ENCODE assay signal across 15 cellular contexts in the genomic region with DNA sequence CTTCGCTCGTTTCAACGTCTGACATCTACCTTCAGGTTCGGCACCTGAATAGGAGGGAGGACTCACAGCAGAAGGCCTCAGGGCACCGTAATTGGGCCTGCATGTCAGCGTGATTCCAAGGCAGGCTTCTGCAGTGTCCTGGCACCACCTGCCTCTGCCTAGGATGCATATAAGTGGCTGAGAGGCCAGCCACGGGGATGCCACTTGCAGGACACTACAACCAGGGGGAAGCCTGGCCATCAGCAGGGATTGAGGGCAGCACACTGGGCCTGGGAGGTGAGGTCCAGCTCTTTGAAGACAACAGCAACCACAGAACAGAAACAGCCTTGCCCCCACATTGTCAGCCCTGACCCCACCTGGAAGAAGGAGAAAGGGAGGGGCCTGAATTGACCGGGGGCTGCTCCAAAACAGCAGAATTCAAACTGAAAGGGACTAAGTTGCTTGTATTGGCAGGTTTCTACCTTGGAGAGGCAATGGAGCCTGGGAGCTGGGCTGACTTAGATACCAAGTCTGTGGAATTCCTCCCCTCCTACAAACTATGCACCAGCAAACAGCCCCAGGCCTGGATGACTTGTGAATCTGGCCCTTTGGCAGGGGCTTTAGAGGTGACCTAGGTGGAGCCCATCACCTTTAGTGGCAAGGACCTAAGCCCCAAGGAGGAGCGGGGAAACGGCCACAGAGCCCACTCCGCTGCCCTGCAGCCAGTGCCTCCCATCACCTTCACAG. TPM values are rescaled to one million over a fixed set of nuclear protein-coding genes. Genes with fewer than 3 reads are reported as not detected.
A peak's percentile ranks its signal among the peaks of the same experiment; 100 is the strongest.
DNase-seq lines count a peak whose midpoint lies in the region; ATAC-seq, FAIRE-seq and TF ChIP-seq lines count a peak whose summit lies in the region.
"Had no signal": no experiment of that assay in that cellular context is flagged by ENCODE, and none has a peak within 500 bp of the region (broad histone marks: within the 10 kb centered on the region; RNA-seq: fewer than 3 reads in every experiment).

No MANE protein-coding gene starts in this region.

- no peaks in the 10 kb centered on the region for H3K36me3 Mint-ChIP-seq in stimulated activated effector memory CD8-positive, alpha-beta T cell treated with anti-CD3 and anti-CD28 coated beads, Interleukin-12 subunit alpha, Interleukin-12 subunit beta, amount 100 ng/mL, for 72 hours

- WGBS in mammary epithelial cell (ENCODE audit: low coverage, missing lambda C conversion rate) = 55% methylated on average over 10 of the region's 11 CpGs
- WGBS in K562 (ENCODE audit: insufficient coverage, low coverage, missing lambda C conversion rate) = 34% methylated on average over 11 of the region's 11 CpGs
- 88% methylated on average over 11 of the region's 11 CpGs for WGBS in heart right ventricle, 2 donors
- 77 to 82% methylated on average over 10 to 11 of the region's 11 CpGs for WGBS in thyroid gland, 2 donors

- no peak for TF ChIP-seq EP300 in K562 (IDR thresholded peaks at IDR 0.05; ENCODE audit: low read length)

- no peak overlapping the region for H3K27ac ChIP-seq in mammary epithelial cell (ENCODE audit: insufficient read depth, low read depth, low read length)
- H3K27ac ChIP-seq in breast epithelium = no peak overlapping the region
- no peak overlapping the region for H3K27ac ChIP-seq in K562 (ENCODE audit: extremely low read depth, low read depth, low read length)
- H3K27ac ChIP-seq in heart right ventricle = no peak overlapping the region
- H3K27ac ChIP-seq in thyroid gland = no peak overlapping the region
- H3K27ac ChIP-seq: BLaER1 had no signal

- H3K4me2 ChIP-seq in mammary epithelial cell (ENCODE audit: insufficient read depth, low read depth, low read length) (no peak overlapping the region), K562 (ENCODE audit: insufficient read depth, low read length) (no peak overlapping the region)

- dilution Hi-C loops in mammary epithelial cell (cut with HindIII; ENCODE audit: low sequenced_read_pairs) = no loop called here

- TF ChIP-seq POLR2A in breast epithelium (IDR thresholded peaks at IDR 0.05) (no peak), K562 (conservative IDR thresholded peaks at IDR 0.05) (no peak), thyroid gland (IDR thresholded peaks at IDR 0.05) (no peak)

- no peak for ATAC-seq in K562
- peak; percentile 24 for ATAC-seq in stimulated activated effector memory CD8-positive, alpha-beta T cell treated with anti-CD3 and anti-CD28 coated beads, Interleukin-12 subunit alpha, Interleukin-12 subunit beta, amount 100 ng/mL, for 72 hours
- ATAC-seq in heart right ventricle = no peak
- ATAC-seq: GM12878 had no signal

- no peak for FAIRE-seq in K562 (lab: Jason Lieb, UNC)
- FAIRE-seq: GM12878, GM18507 had no signal

- no peak for TF ChIP-seq CTCF in mammary epithelial cell (conservative IDR thresholded peaks at IDR 0.05 in 1 of 2, IDR thresholded peaks at IDR 0.05 in 1 of 2; ENCODE audit: extremely low read depth in 1 of 2, insufficient read depth in 1 of 2, low read depth in 1 of 2, low read length in 2 of 2)
- TF ChIP-seq CTCF in breast epithelium (IDR thresholded peaks at IDR 0.05) = no peak
- TF ChIP-seq CTCF in K562 (IDR thresholded peaks at IDR 0.05 in 2 of 3, conservative IDR thresholded peaks at IDR 0.05 in 1 of 3; ENCODE audit: insufficient read depth in 2 of 3, low read depth in 1 of 3, low read length in 3 of 3) = no peak
- no peak for TF ChIP-seq CTCF in heart right ventricle (IDR thresholded peaks at IDR 0.05)
- no peak for TF ChIP-seq CTCF in thyroid gland (IDR thresholded peaks at IDR 0.05)

- intact Hi-C loops in mammary epithelial cell (cut with micrococcal nuclease) = no loop called here
- intact Hi-C loops in breast epithelium (cut with DNase I; ENCODE audit: low total_unique reads) = loop anchor here (10.0 kb wide), 1 partner anchor 90 kb away; no protein-coding TSS in a partner anchor
- intact Hi-C loops in K562 (cut with micrococcal nuclease) = no loop called here
- intact Hi-C loops in heart right ventricle (cut with DNase I) = loop anchor here in 3 of 10 donors (10.0 kb wide), 1 partner anchor 90 kb away; no protein-coding TSS in a partner anchor
- intact Hi-C loops in thyroid gland (cut with DNase I) = no loop called here

- H3K9me1 ChIP-seq in K562 (ENCODE audit: control insufficient read depth, insufficient read depth, low read length) = no peaks in the 10 kb centered on the region

- CTCF ChIA-PET in mammary epithelial cell (lab: Charles Lee; ENCODE audit: low non-redundant PET) (no interaction called here), K562 (lab: Yijun Ruan, JAX; ENCODE audit: low intra/inter-chr PET ratio) (no interaction called here)

- H3K9ac ChIP-seq in mammary epithelial cell (ENCODE audit: insufficient read depth, low read length) = no peak overlapping the region
- H3K9ac ChIP-seq in K562 (ENCODE audit: insufficient read depth in 1 of 2, low read depth in 2 of 2, low read length in 2 of 2) = no peak overlapping the region; a peak in 1 of 4 replicates
- H3K9ac ChIP-seq: BLaER1 had no signal

- POLR2A ChIA-PET in K562 (lab: Yijun Ruan, JAX) = interaction anchor here (0.6 to 0.7 kb wide), 2 partner anchors 10 to 163 kb away, joined by 3 to 4 read pairs; no protein-coding TSS in a partner anchor

- H3K27me3 ChIP-seq in mammary epithelial cell (ENCODE audit: insufficient read depth, low read length) (no peaks in the 10 kb centered on the region), breast epithelium (no peaks in the 10 kb centered on the region), K562 (ENCODE audit: control insufficient read depth in 2 of 2, insufficient read depth in 2 of 2, low read length in 2 of 2) (no peaks in the 10 kb centered on the region), heart right ventricle (no peaks in the 10 kb centered on the region), thyroid gland (no peaks in the 10 kb centered on the region)
- H3K27me3 ChIP-seq: BLaER1 had no signal

- H3K36me3 ChIP-seq in mammary epithelial cell (ENCODE audit: insufficient read depth, low read length) = no peaks in the 10 kb centered on the region
- no peaks in the 10 kb centered on the region for H3K36me3 ChIP-seq in breast epithelium
- no peaks in the 10 kb centered on the region for H3K36me3 ChIP-seq in K562 (ENCODE audit: control insufficient read depth, insufficient read depth, low read length)
- H3K36me3 ChIP-seq in heart right ventricle = no peaks in the 10 kb centered on the region
- no peaks in the 10 kb centered on the region for H3K36me3 ChIP-seq in thyroid gland
- H3K36me3 ChIP-seq: BLaER1 had no signal

- H2AFZ ChIP-seq in mammary epithelial cell (ENCODE audit: low read depth, low read length) (peak overlapping the region; percentile 62), K562 (ENCODE audit: low read depth, low read length) (peak overlapping the region; percentile 72)

- H3K79me2 ChIP-seq in mammary epithelial cell (ENCODE audit: insufficient read depth, low read length) (no peaks in the 10 kb centered on the region), K562 (ENCODE audit: control insufficient read depth, insufficient read depth, low read length) (no peaks in the 10 kb centered on the region)

- H4K20me1 ChIP-seq in mammary epithelial cell (ENCODE audit: insufficient read depth, low read length) (no peaks in the 10 kb centered on the region), K562 (replicated peaks; ENCODE audit: control insufficient read depth, insufficient read depth, low read length) (no peaks in the 10 kb centered on the region)
- H4K20me1 ChIP-seq: BLaER1 had no signal

- no peak overlapping the region for H3K27ac Mint-ChIP-seq in stimulated activated effector memory CD8-positive, alpha-beta T cell treated with anti-CD3 and anti-CD28 coated beads, Interleukin-12 subunit alpha, Interleukin-12 subunit beta, amount 100 ng/mL, for 72 hours
- H3K27ac Mint-ChIP-seq: H9 had no signal

- H3K4me1 ChIP-seq in mammary epithelial cell (ENCODE audit: insufficient read depth, low read length) (no peaks in the 10 kb centered on the region), breast epithelium (no peaks in the 10 kb centered on the region), K562 (replicated peaks in 1 of 2; ENCODE audit: control insufficient read depth in 2 of 2, insufficient read depth in 2 of 2, low read length in 2 of 2) (peaks cover 0 to 9% of the 10 kb centered on the region in 2 experiments; a peak in 3 of 5 replicates), heart right ventricle (peaks cover 0 to 44% (median 15%) of the 10 kb centered on the region in 9 donors), thyroid gland (peaks cover 6 to 10% of the 10 kb centered on the region in 2 donors)

- peaks cover 13% of the 10 kb centered on the region for H3K4me1 Mint-ChIP-seq in stimulated activated effector memory CD8-positive, alpha-beta T cell treated with anti-CD3 and anti-CD28 coated beads, Interleukin-12 subunit alpha, Interleukin-12 subunit beta, amount 100 ng/mL, for 72 hours

- H3K4me3 Mint-ChIP-seq in stimulated activated effector memory CD8-positive, alpha-beta T cell treated with anti-CD3 and anti-CD28 coated beads, Interleukin-12 subunit alpha, Interleukin-12 subunit beta, amount 100 ng/mL, for 72 hours = no peak overlapping the region
- H3K4me3 Mint-ChIP-seq: H9 had no signal

- BruUV-seq in mammary epithelial cell (replicated peaks; lab: Mats Ljungman, UMichigan) = no TSS peak
- no TSS peak for BruUV-seq in K562 (replicated peaks; lab: Mats Ljungman, UMichigan)

- H3K4me3 ChIP-seq in mammary epithelial cell (replicated peaks in 1 of 3; ENCODE audit: insufficient read depth in 1 of 3, low read depth in 2 of 3, low read length in 3 of 3) = no peak overlapping the region
- no peak overlapping the region for H3K4me3 ChIP-seq in breast epithelium
- no peak overlapping the region for H3K4me3 ChIP-seq in K562
- H3K4me3 ChIP-seq in heart right ventricle = no peak overlapping the region
- H3K4me3 ChIP-seq in thyroid gland (replicated peaks in 1 of 3) = no peak overlapping the region
- H3K4me3 ChIP-seq: BLaER1, GM12878 had no signal

- DNase-seq in mammary epithelial cell = no peak
- DNase-seq in breast epithelium (ENCODE audit: low spot score in 2 of 2) = no peak
- no peak for DNase-seq in K562 (ENCODE audit: extremely low read depth in 1 of 4, low spot score in 3 of 4)
- peak; percentile 67 for DNase-seq in islet precursor cell
- no peak for DNase-seq in stimulated activated effector memory CD8-positive, alpha-beta T cell treated with anti-CD3 and anti-CD28 coated beads, Interleukin-12 subunit alpha, Interleukin-12 subunit beta, amount 100 ng/mL, for 72 hours (ENCODE audit: low spot score in 2 of 2)
- DNase-seq in heart right ventricle = no peak
- DNase-seq in thyroid gland = no peak
- no peak for DNase-seq in NOMO-1 treated with dmso at 0.1 percent for 144 hours (lab: John Stamatoyannopoulos, UW; ENCODE audit: unreplicated experiment)
- DNase-seq: 8988T, AML-193, DMS53, H9 had no signal

- H3K9me3 Mint-ChIP-seq in stimulated activated effector memory CD8-positive, alpha-beta T cell treated with anti-CD3 and anti-CD28 coated beads, Interleukin-12 subunit alpha, Interleukin-12 subunit beta, amount 100 ng/mL, for 72 hours = no peaks in the 10 kb centered on the region
- H3K9me3 Mint-ChIP-seq: H9 had no signal

- H3K9me3 ChIP-seq in mammary epithelial cell (replicated peaks; ENCODE audit: insufficient read depth, low read length) (no peaks in the 10 kb centered on the region), breast epithelium (no peaks in the 10 kb centered on the region), K562 (replicated peaks; ENCODE audit: control insufficient read depth, insufficient read depth, low read depth, low read length) (no peaks in the 10 kb centered on the region), heart right ventricle (no peaks in the 10 kb centered on the region), thyroid gland (no peaks in the 10 kb centered on the region)
- H3K9me3 ChIP-seq: BLaER1 had no signal

- TF ChIP-seq RAD21 in K562 (CRISPR knock-in tag; conservative IDR thresholded peaks at IDR 0.05 in 1 of 2, IDR thresholded peaks at IDR 0.05 in 1 of 2) = no peak

- in situ Hi-C loops in mammary epithelial cell (cut with MboI; ENCODE audit: low sequenced_read_pairs in 2 of 2) = loop anchor here (25.0 kb wide), 2 partner anchors 313 to 563 kb away; no protein-coding TSS in a partner anchor
- in situ Hi-C loops in K562 (cut with MboI) = no loop called here

RNA-seq across cellular contexts. Expression of gene POMP, which starts 34.1 kb away (rescaled TPM):
- total RNA-seq in mammary epithelial cell (10 to 100 TPM; 59.8 to 89.3 TPM), breast epithelium (10 to 100 TPM; 47.3 to 72.5 (median 65.5) TPM), K562 (2014; rRNA removed) (69.2 and 75.2 TPM in 2 replicates), K562 (2014; rRNA removed; fragmentation: Illumina TruSeq; extraction: Trizol) (143 and 170 TPM in 2 replicates), K562 (2015; rRNA removed; fragmentation: Illumina TruSeq; extraction: Trizol) (117 and 127 TPM in 2 replicates), K562 (2021) (116 and 120 TPM in 2 replicates), heart right ventricle (100 to 1,000 TPM in 7 of 10 donors, 10 to 100 TPM in 3; 91.7 to 120 (median 101) TPM), thyroid gland (10 to 100 TPM; 23.3 to 70.0 (median 45.4) TPM)
- polyA plus RNA-seq in mammary epithelial cell (63.2 TPM), K562 (2011; rRNA removed) (74.5 and 114 TPM in 2 replicates), K562 (2014; fragmentation: Illumina TruSeq; extraction: Trizol) (117 and 126 TPM in 2 replicates), K562 (2014; fragmentation: Nextera tagmentation; extraction: Ambion mirVana) (100 to 1,000 TPM; 506 to 647 TPM), K562 (2014; rRNA removed) (118 and 126 TPM in 2 replicates), heart right ventricle (100 to 1,000 TPM in 1 of 2 donors, 10 to 100 TPM in 1; 69.1 to 134 TPM)
- polyA minus RNA-seq in mammary epithelial cell = 32.2 TPM
- 3.7 and 7.5 TPM in 2 replicates for total RNA-seq in K562 (2011; cell fraction: chromatin; rRNA removed; ENCODE audit: low replicate concordance)
- total RNA-seq in K562 (2011; cell fraction: nucleolus; rRNA removed) = 5.0 and 5.7 TPM in 2 replicates
- total RNA-seq in K562 (2011; cell fraction: nucleoplasm; rRNA removed) = 9.3 and 10.8 TPM in 2 replicates
- 13.9 and 38.6 TPM in 2 replicates for polyA plus RNA-seq in K562 (2011; cell fraction: cytosol; rRNA removed)
- 11.1 and 18.2 TPM in 2 replicates for polyA plus RNA-seq in K562 (2011; cell fraction: nucleus; rRNA removed)
- polyA plus RNA-seq in K562 (2012) = 122 and 246 TPM in 2 replicates
- polyA minus RNA-seq in K562 (2011; rRNA and poly(A)+ RNA removed) = 118 and 135 TPM in 2 replicates
- 27.0 and 34.8 TPM in 2 replicates for polyA minus RNA-seq in K562 (2011; cell fraction: cytosol; rRNA and poly(A)+ RNA removed)
- polyA minus RNA-seq in K562 (2011; cell fraction: nucleus; rRNA and poly(A)+ RNA removed) = 5.5 and 15.0 TPM in 2 replicates
